Comparison of ENCODE assay signal across 17 cellular contexts in the genomic region with DNA sequence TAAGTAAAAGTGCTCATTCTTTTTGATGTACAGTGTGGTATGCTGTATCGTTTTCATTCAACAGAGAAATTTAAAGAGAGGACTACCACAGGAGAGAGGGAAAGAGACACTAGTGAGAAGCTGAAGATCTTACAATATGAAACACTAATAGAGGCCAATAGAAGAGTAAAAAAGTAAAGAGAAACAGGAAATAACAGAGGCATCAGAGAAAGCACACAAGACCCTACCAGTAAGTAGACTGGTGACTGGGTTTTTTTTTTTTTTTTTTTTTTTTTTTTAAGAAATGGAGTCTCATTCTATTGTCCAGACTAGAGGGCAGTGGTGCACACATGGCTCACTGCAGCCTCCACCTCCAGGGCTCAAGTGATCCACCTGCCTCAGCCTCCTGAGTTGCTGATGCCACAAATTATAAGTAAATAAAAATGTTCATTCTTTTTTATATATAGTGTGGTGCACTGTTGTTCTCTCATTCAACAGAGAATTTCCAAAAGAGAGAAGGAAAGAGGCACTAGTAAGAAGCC. TPM values are rescaled to one million over a fixed set of nuclear protein-coding genes. Genes with fewer than 3 reads are reported as not detected.
DNase-seq lines count a peak whose midpoint lies in the region; ATAC-seq and TF ChIP-seq lines count a peak whose summit lies in the region.
"Had no signal": no experiment of that assay in that cellular context is flagged by ENCODE, and none has a peak within 500 bp of the region (broad histone marks: within the 10 kb centered on the region; RNA-seq: fewer than 3 reads in every experiment).

No MANE protein-coding gene starts in this region.

- H3K79me2 ChIP-seq in HCT116 (ENCODE audit: insufficient read depth, low read length) (no peaks in the 10 kb centered on the region), SK-N-SH (ENCODE audit: insufficient read depth) (no peaks in the 10 kb centered on the region)

- TF ChIP-seq RAD21 in HCT116 (IDR thresholded peaks at IDR 0.05; ENCODE audit: low read depth) (no peak), SK-N-SH (IDR thresholded peaks at IDR 0.05; ENCODE audit: low read length) (no peak)

- POLR2A ChIA-PET in HCT116 (lab: Charles Lee) (no interaction called here), Panc1 (lab: Charles Lee) (no interaction called here), SK-N-SH (lab: Yijun Ruan, JAX) (no interaction called here)

- DNase-seq in NCI-H146 (lab: John Stamatoyannopoulos, UW) (peak; percentile 1), NCI-H146 treated with DMSO at 0.1 percent for 48 hours (lab: John Stamatoyannopoulos, UW; ENCODE audit: unreplicated experiment) (no peak), HCT116 (ENCODE audit: low read depth, low spot score) (no peak), Panc1 (ENCODE audit: low read depth, low spot score) (no peak), endodermal cell (no peak), left ventricle myocardium superior (no peak), NCI-H510A treated with DMSO at 0.1 percent for 48 hours (lab: John Stamatoyannopoulos, UW) (no peak), SK-N-SH (no peak)
- DNase-seq: DMS153, H9, IMR-90, NCI-H1048, NCI-H1694 treated with DMSO at 0.1 percent for 48 hours, NCI-H446 treated with DMSO at 0.1 percent for 48 hours, SIG-M5 had no signal

- H3K4me2 ChIP-seq in HCT116 (ENCODE audit: low read length) (no peak overlapping the region), SK-N-SH (no peak overlapping the region)
- H3K4me2 ChIP-seq: BLaER1 treated with 17β-estradiol and CSF1 and Interleukin-3, amounts not matched to agents 10 nM and 100 nM had no signal

- H3K27me3 Mint-ChIP-seq in endodermal cell (ENCODE audit: insufficient read depth): no peaks in the 10 kb centered on the region

- CTCF ChIA-PET in HCT116 (lab: Charles Lee): no interaction called here
- CTCF ChIA-PET in Panc1 (lab: Charles Lee): no interaction called here
- CTCF ChIA-PET in SK-N-SH (lab: Yijun Ruan, JAX): interaction anchor here (2.4 kb wide), 1 partner anchor 21 kb away, joined by 9 read pairs; no protein-coding TSS in a partner anchor

- no peaks in the 10 kb centered on the region for H3K4me1 ChIP-seq in HCT116 (ENCODE audit: control insufficient read depth in 1 of 2, insufficient read depth in 2 of 2, low read length in 2 of 2)
- H3K4me1 ChIP-seq in Panc1 (ENCODE audit: control insufficient read depth, insufficient read depth, low read length): no peaks in the 10 kb centered on the region
- no peaks in the 10 kb centered on the region for H3K4me1 ChIP-seq in endodermal cell (ENCODE audit: control insufficient read depth, insufficient read depth, low read length)
- no peaks in the 10 kb centered on the region for H3K4me1 ChIP-seq in SK-N-SH (ENCODE audit: control insufficient read depth in 1 of 2, insufficient read depth in 2 of 2, low read depth in 1 of 2, low read length in 1 of 2)
- H3K4me1 ChIP-seq: BLaER1 treated with 17β-estradiol and CSF1 and Interleukin-3, amounts not matched to agents 10 nM and 100 nM had no signal

- no peaks in the 10 kb centered on the region for H3K9me3 ChIP-seq in HCT116 (ENCODE audit: control insufficient read depth in 1 of 2, insufficient read depth in 1 of 2, low read depth in 1 of 2, low read length in 2 of 2)
- no peaks in the 10 kb centered on the region for H3K9me3 ChIP-seq in Panc1 (ENCODE audit: control insufficient read depth, insufficient read depth, low read depth, low read length)
- H3K9me3 ChIP-seq in endodermal cell (ENCODE audit: control insufficient read depth, low read length): peaks cover 4% of the 10 kb centered on the region
- no peaks in the 10 kb centered on the region for H3K9me3 ChIP-seq in SK-N-SH
- H3K9me3 ChIP-seq: BLaER1 treated with 17β-estradiol and CSF1 and Interleukin-3, amounts not matched to agents 10 nM and 100 nM had no signal

- WGBS in endodermal cell (ENCODE audit: insufficient coverage in 1 of 2, insufficient read length in 1 of 2), 2 experiments: 90 to 100% methylated on average over 1 of the region's 1 CpG
- WGBS in SK-N-SH (ENCODE audit: low lambda C conversion rate): 91% methylated on average over 1 of the region's 1 CpG

- H3K27me3 ChIP-seq in HCT116 (ENCODE audit: insufficient read depth, low read length) (no peaks in the 10 kb centered on the region), Panc1 (ENCODE audit: control insufficient read depth, insufficient read depth, low read length) (no peaks in the 10 kb centered on the region), endodermal cell (ENCODE audit: control insufficient read depth, insufficient read depth, low read length, poor library complexity, severe bottlenecking) (no peaks in the 10 kb centered on the region), SK-N-SH (ENCODE audit: insufficient read depth) (no peaks in the 10 kb centered on the region)
- H3K27me3 ChIP-seq: BLaER1 treated with 17β-estradiol and CSF1 and Interleukin-3, amounts not matched to agents 10 nM and 100 nM had no signal

- no peak overlapping the region for H3K27ac ChIP-seq in HCT116 (ENCODE audit: low read depth, low read length)
- H3K27ac ChIP-seq in Panc1 (ENCODE audit: low read length): no peak overlapping the region
- H3K27ac ChIP-seq in endodermal cell (ENCODE audit: low read depth, low read length): no peak overlapping the region
- no peak overlapping the region for H3K27ac ChIP-seq in SK-N-SH (ENCODE audit: low read depth in 2 of 2, low read length in 1 of 2)
- H3K27ac ChIP-seq: BLaER1 treated with 17β-estradiol and CSF1 and Interleukin-3, amounts not matched to agents 10 nM and 100 nM had no signal

- no peaks in the 10 kb centered on the region for H3F3A ChIP-seq in SK-N-SH (replicated peaks; ENCODE audit: insufficient read depth)

- BruUV-seq in HCT116 (replicated peaks; lab: Mats Ljungman, UMichigan): no TSS peak
- no TSS peak for BruUV-seq in Panc1 (replicated peaks; lab: Mats Ljungman, UMichigan)

- in situ Hi-C loops in Panc1 (cut with HindIII; ENCODE audit: low pct_unique_long_range_greater_than_20kb, low sequenced_read_pairs): no loop called here

- H3K4me1 Mint-ChIP-seq in endodermal cell: peaks cover 18% of the 10 kb centered on the region

- no peak for TF ChIP-seq EP300 in SK-N-SH (IDR thresholded peaks at IDR 0.05; ENCODE audit: borderline replicate concordance in 1 of 2, low read depth in 1 of 2, low read length in 1 of 2)

- H3K27ac Mint-ChIP-seq in endodermal cell: peak overlapping the region; percentile 59
- H3K27ac Mint-ChIP-seq: H9 had no signal

- TF ChIP-seq POLR2A in HCT116 (IDR thresholded peaks at IDR 0.05; ENCODE audit: borderline replicate concordance, extremely low read depth, insufficient read depth, insufficient read length): no peak

- TF ChIP-seq CTCF in HCT116 (IDR thresholded peaks at IDR 0.05 in 2 of 3, conservative IDR thresholded peaks at IDR 0.05 in 1 of 3; ENCODE audit: borderline replicate concordance in 1 of 3, insufficient read depth in 1 of 3, low read depth in 2 of 3, low read length in 2 of 3) (peak in 1 of 3 experiments; percentile 2; a peak in 1 of 6 replicates), Panc1 (IDR thresholded peaks at IDR 0.05) (peak; percentile 25; the same call in 1 of the 2 replicates), endodermal cell (conservative IDR thresholded peaks at IDR 0.05) (no peak), SK-N-SH (IDR thresholded peaks at IDR 0.05) (no peak)

- H2AFZ ChIP-seq in HCT116 (ENCODE audit: low read depth, low read length, poor library complexity, severe bottlenecking) (peak overlapping the region; percentile 28), SK-N-SH (ENCODE audit: low read depth) (no peak overlapping the region)

- no peaks in the 10 kb centered on the region for H4K20me1 ChIP-seq in HCT116 (ENCODE audit: insufficient read depth)
- no peaks in the 10 kb centered on the region for H4K20me1 ChIP-seq in SK-N-SH (ENCODE audit: insufficient read depth)
- H4K20me1 ChIP-seq: BLaER1 treated with 17β-estradiol and CSF1 and Interleukin-3, amounts not matched to agents 10 nM and 100 nM had no signal

- RAD21 ChIA-PET in HCT116 (lab: Charles Lee; ENCODE audit: low non-redundant PET in 1 of 2, low total read pairs in 2 of 2, uncharacterized antibody in 2 of 2, unreplicated experiment in 2 of 2): no interaction called here

- no peak overlapping the region for H3K9ac ChIP-seq in HCT116 (ENCODE audit: low read length)
- H3K9ac ChIP-seq in endodermal cell (ENCODE audit: extremely low read depth, low read length, poor library complexity, severe bottlenecking): no peak overlapping the region
- no peak overlapping the region for H3K9ac ChIP-seq in SK-N-SH
- H3K9ac ChIP-seq: BLaER1 treated with 17β-estradiol and CSF1 and Interleukin-3, amounts not matched to agents 10 nM and 100 nM had no signal

- ATAC-seq in HCT116 (peak; percentile 70), Panc1 (no peak), left ventricle myocardium superior (no peak)
- ATAC-seq: GM12878 had no signal

- H3K36me3 Mint-ChIP-seq in endodermal cell (ENCODE audit: low read depth): no peaks in the 10 kb centered on the region

- H3K9me2 ChIP-seq in HCT116 (ENCODE audit: insufficient read depth) (no peaks in the 10 kb centered on the region), SK-N-SH (no peaks in the 10 kb centered on the region)

- H3K36me3 ChIP-seq in HCT116 (ENCODE audit: control insufficient read depth in 1 of 2, insufficient read depth in 2 of 2, low read length in 2 of 2): no peaks in the 10 kb centered on the region
- no peaks in the 10 kb centered on the region for H3K36me3 ChIP-seq in Panc1 (ENCODE audit: control insufficient read depth, insufficient read depth, low read length)
- H3K36me3 ChIP-seq in endodermal cell (ENCODE audit: control insufficient read depth, insufficient read depth, low read length): no peaks in the 10 kb centered on the region
- H3K36me3 ChIP-seq in SK-N-SH (replicated peaks in 1 of 2; ENCODE audit: control insufficient read depth in 1 of 2, insufficient read depth in 2 of 2, low read length in 1 of 2): peaks cover 0 to 12% of the 10 kb centered on the region in 2 experiments
- H3K36me3 ChIP-seq: BLaER1 treated with 17β-estradiol and CSF1 and Interleukin-3, amounts not matched to agents 10 nM and 100 nM had no signal

- no peak overlapping the region for H3K4me3 ChIP-seq in HCT116 (replicated peaks in 1 of 2; ENCODE audit: low read depth in 1 of 2, low read length in 2 of 2)
- no peak overlapping the region for H3K4me3 ChIP-seq in Panc1 (ENCODE audit: low read depth in 2 of 2, low read length in 2 of 2)
- H3K4me3 ChIP-seq in endodermal cell (ENCODE audit: low read length): no peak overlapping the region
- no peak overlapping the region for H3K4me3 ChIP-seq in SK-N-SH (ENCODE audit: low read depth in 2 of 2, low read length in 1 of 2)
- H3K4me3 ChIP-seq: BLaER1 treated with 17β-estradiol and CSF1 and Interleukin-3, amounts not matched to agents 10 nM and 100 nM; GM12878 had no signal

- H3K9me3 Mint-ChIP-seq in endodermal cell: no peaks in the 10 kb centered on the region
- H3K9me3 Mint-ChIP-seq: H9 had no signal

- H3K4me3 Mint-ChIP-seq in endodermal cell: no peak overlapping the region
- H3K4me3 Mint-ChIP-seq: H9 had no signal

- intact Hi-C loops in HCT116 (cut with micrococcal nuclease) (no loop called here), Panc1 (cut with micrococcal nuclease; ENCODE audit: unreplicated experiment) (no loop called here), left ventricle myocardium superior (cut with micrococcal nuclease) (no loop called here)

RNA-seq across cellular contexts. Expression of a gene that starts 18.8 kb away (rescaled TPM):
- total RNA-seq in HCT116 (2021; ENCODE audit: unreplicated experiment) (not detected), Panc1 (2021; ENCODE audit: unreplicated experiment) (0.41 TPM), endodermal cell (1 to 10 TPM; 7.4 to 8.8 TPM), left ventricle myocardium superior (0.12 TPM)
- polyA plus RNA-seq in HCT116 (2012): not detected in 2 replicates
- 0.27 TPM for polyA plus RNA-seq in Panc1 (2012; ENCODE audit: insufficient read length)
- polyA plus RNA-seq in endodermal cell (2013, experiment 1 of 2): 7.4 TPM
- polyA plus RNA-seq in endodermal cell (2013, experiment 2 of 2): 7.0 TPM
- 1.6 and 1.9 TPM in 2 replicates for polyA plus RNA-seq in SK-N-SH (2012; rRNA removed)
- 3.3 and 3.8 TPM in 2 replicates for polyA plus RNA-seq in SK-N-SH (2012; cell fraction: cytosol; rRNA removed)
- polyA plus RNA-seq in SK-N-SH (2012; cell fraction: nucleus; rRNA removed): 0.89 and 2.0 TPM in 2 replicates
